In genomic region chr12:4455849-4456248, GRCh38 we compare ENCODE assay signal across 20 cellular contexts. TPM values are rescaled to one million over a fixed set of nuclear protein-coding genes. Genes with fewer than 3 reads are reported as not detected.
"Had no signal": no experiment of that assay in that cellular context is flagged by ENCODE, and none has a peak within 500 bp of the region (broad histone marks: within the 10 kb centered on the region; RNA-seq: fewer than 3 reads in every experiment).

No MANE protein-coding gene starts in this region.

RNA-seq across cellular contexts. Expression of gene FGF6, which starts 10.2 kb away (rescaled TPM):
- total RNA-seq: endodermal cell; esophagus mucosa; glomerular endothelial cell; left ventricle myocardium superior; lower lobe of right lung; mesenteric fat pad; myocyte; naive thymus-derived CD8-positive, alpha-beta T cell; osteocyte; prostate gland; right atrium auricular region; sciatic nerve; smooth muscle cell; stomach; subcutaneous adipose tissue; temporal lobe; thyroid gland; ureter; vagina had no signal
- polyA plus RNA-seq: keratinocyte; naive thymus-derived CD8-positive, alpha-beta T cell; smooth muscle cell; stomach had no signal
